In the genomic region with DNA sequence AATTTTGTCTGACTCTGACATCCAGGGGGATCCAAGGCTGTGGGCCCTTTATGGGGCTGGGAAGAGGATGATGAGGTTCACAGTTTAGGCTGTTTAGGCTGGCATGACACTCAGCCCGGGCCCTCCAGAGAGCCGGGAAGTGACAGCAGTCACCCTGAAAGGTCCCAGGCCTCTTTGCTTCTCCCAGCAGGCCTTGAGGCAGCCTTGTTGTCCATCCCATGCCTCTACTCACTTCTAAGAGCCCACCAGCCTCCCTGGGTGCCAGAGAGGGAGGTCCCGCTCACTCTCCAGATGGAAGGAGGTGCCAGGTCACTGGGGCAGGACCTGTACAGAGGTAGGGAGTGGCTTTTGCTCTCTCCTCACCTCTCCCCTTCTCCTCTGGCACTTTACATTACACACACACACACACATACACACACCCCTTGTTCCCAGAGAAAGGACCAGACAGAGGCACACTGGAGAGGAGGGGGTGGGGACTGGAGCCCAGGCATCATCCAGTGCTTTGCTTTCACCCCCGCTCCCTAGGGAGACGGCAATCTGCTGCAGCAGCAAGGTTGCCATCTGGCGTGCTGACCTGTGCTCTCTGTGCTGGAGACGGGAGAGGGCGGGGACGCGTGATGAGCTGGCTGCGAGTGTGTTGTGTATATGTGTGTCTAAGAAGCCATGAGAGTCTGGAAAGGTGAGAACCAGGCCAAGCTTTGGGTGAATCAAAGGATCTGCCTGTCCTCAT, we compare ENCODE assay signal across 13 cellular contexts. TPM values are rescaled to one million over a fixed set of nuclear protein-coding genes. Genes with fewer than 3 reads are reported as not detected.
DNase-seq lines count a peak whose midpoint lies in the region; ATAC-seq and TF ChIP-seq lines count a peak whose summit lies in the region.
"Had no signal": no experiment of that assay in that cellular context is flagged by ENCODE, and none has a peak within 500 bp of the region (broad histone marks: within the 10 kb centered on the region; RNA-seq: fewer than 3 reads in every experiment).

No MANE protein-coding gene starts in this region.

- 0 out of 2 replicates have a peak, but pooled peaks cover 2% of the 10 kb centered on the region for H3K4me1 ChIP-seq in PC-9 (replicated peaks; ENCODE audit: insufficient read depth)

- H3K9me2 ChIP-seq in PC-9 (ENCODE audit: insufficient read depth): no peaks in the 10 kb centered on the region

- H4K20me1 ChIP-seq in PC-9 (ENCODE audit: insufficient read depth): no peaks in the 10 kb centered on the region

- no peak overlapping the region for H3K4me2 ChIP-seq in PC-9

- intact Hi-C loops in left colon (cut with DNase I, micrococcal nuclease): loop anchor here (5.0 to 10.0 kb wide), 2 partner anchors 133 to 135 kb away; no protein-coding TSS in a partner anchor
- intact Hi-C loops in PC-9 (cut with micrococcal nuclease; ENCODE audit: unreplicated experiment): no loop called here

- H3K4me3 ChIP-seq in PC-9: no peak overlapping the region

- no TSS peak for BruUV-seq in PC-9 (replicated peaks; lab: Mats Ljungman, UMichigan)

- POLR2A ChIA-PET in PC-9 (lab: Charles Lee; ENCODE audit: unreplicated experiment): no interaction called here

- H2AFZ ChIP-seq in PC-9: no peak overlapping the region

- no peaks in the 10 kb centered on the region for H3K36me3 ChIP-seq in PC-9 (ENCODE audit: low read depth)

- no peak for TF ChIP-seq CTCF in PC-9 (conservative IDR thresholded peaks at IDR 0.05)

- peaks cover 11% of the 10 kb centered on the region for H3K27me3 ChIP-seq in PC-9 (ENCODE audit: insufficient read depth, low read depth)

- no peaks in the 10 kb centered on the region for H3K79me2 ChIP-seq in PC-9 (ENCODE audit: low read depth)

- CTCF ChIA-PET in PC-9 (lab: Charles Lee): interaction anchor here (1.1 kb wide), 1 partner anchor 79 kb away, joined by 3 read pairs; no protein-coding TSS in a partner anchor

- ATAC-seq in left colon (peak; percentile 66), HG03460 (IDR thresholded peaks at IDR 0.05; ENCODE audit: unreplicated experiment) (no peak)
- ATAC-seq: activated CD8-positive, alpha-beta memory T cell treated with anti-CD3 and anti-CD28 coated beads, Interleukin-2, amount 10 ng/mL, durations not matched to agents 7 days and 5 days; left cardiac atrium had no signal

- no peaks in the 10 kb centered on the region for H3K9me3 ChIP-seq in PC-9 (ENCODE audit: insufficient read depth, low read depth)

- no peaks in the 10 kb centered on the region for H3F3A ChIP-seq in PC-9 (ENCODE audit: insufficient read depth, low read depth)

- no peak overlapping the region for H3K27ac ChIP-seq in PC-9

- peak; percentile 81 for DNase-seq in DMS53 treated with DMSO at 0.1 percent for 48 hours (lab: John Stamatoyannopoulos, UW; ENCODE audit: unreplicated experiment)
- DNase-seq in NCI-H1694 treated with DMSO at 0.1 percent for 48 hours (lab: John Stamatoyannopoulos, UW): peak; percentile 98
- DNase-seq in SK-N-DZ (ENCODE audit: low spot score): peak; percentile 95
- peak; percentile 68 to 80 for DNase-seq in left colon
- DNase-seq in effector CD8-positive, alpha-beta T cell (lab: John Stamatoyannopoulos, UW): no peak
- DNase-seq in PC-9: no peak
- DNase-seq in iPS-NIHi7 (ENCODE audit: extremely low spot score): no peak
- DNase-seq: activated CD8-positive, alpha-beta memory T cell treated with anti-CD3 and anti-CD28 coated beads, Interleukin-2, amount 10 ng/mL, durations not matched to agents 7 days and 5 days; dermis blood vessel endothelial cell; left cardiac atrium; stimulated activated CD4-positive, alpha-beta T cell treated with anti-CD3 and anti-CD28 coated beads, Interleukin-12 subunit alpha, Interleukin-12 subunit beta, amount 100 ng/mL, for 4 hours had no signal

RNA-seq across cellular contexts. Expression of gene KLHDC8A, which starts 4.6 kb away (rescaled TPM):
- polyA plus RNA-seq in SK-N-DZ (2014; cell fraction: cytosol; rRNA removed): 1.4 and 1.8 TPM in 2 replicates
- polyA plus RNA-seq in SK-N-DZ (2014; cell fraction: nucleus; rRNA removed): 0.33 and 0.57 TPM in 2 replicates
- total RNA-seq in left colon (under 1 TPM; 0.40 to 0.59 TPM), PC-9 (2021) (not detected in 2 replicates)
- total RNA-seq: activated CD8-positive, alpha-beta memory T cell treated with anti-CD3 and anti-CD28 coated beads, Interleukin-2, amount 10 ng/mL, durations not matched to agents 7 days and 5 days; dermis blood vessel endothelial cell; subcutaneous adipose tissue had no signal

RNA-seq across cellular contexts. Expression of gene NUAK2, which starts 30.6 kb away (rescaled TPM):
- polyA plus RNA-seq in SK-N-DZ (2014; cell fraction: cytosol; rRNA removed): 1.3 and 1.6 TPM in 2 replicates
- polyA plus RNA-seq in SK-N-DZ (2014; cell fraction: nucleus; rRNA removed): 0.13 and 0.60 TPM in 2 replicates
- total RNA-seq in left colon (10 to 100 TPM; 27.7 to 29.2 TPM), PC-9 (2021) (3.8 and 3.9 TPM in 2 replicates)

Comparison
In these comparisons a context has a peak if more than half of its experiments do, and no peak if none do; other contexts are left out.
1. DNase-seq: peak in DMS53 treated with DMSO at 0.1 percent for 48 hours (single experiment), NCI-H1694 treated with DMSO at 0.1 percent for 48 hours (single experiment), SK-N-DZ (single experiment) and left colon (2 of 2); none in effector CD8-positive, alpha-beta T cell (single experiment), PC-9 (0 of 2) and iPS-NIHi7 (single experiment).